1 cellular context compared by ENCODE assay signal in the genomic region with DNA sequence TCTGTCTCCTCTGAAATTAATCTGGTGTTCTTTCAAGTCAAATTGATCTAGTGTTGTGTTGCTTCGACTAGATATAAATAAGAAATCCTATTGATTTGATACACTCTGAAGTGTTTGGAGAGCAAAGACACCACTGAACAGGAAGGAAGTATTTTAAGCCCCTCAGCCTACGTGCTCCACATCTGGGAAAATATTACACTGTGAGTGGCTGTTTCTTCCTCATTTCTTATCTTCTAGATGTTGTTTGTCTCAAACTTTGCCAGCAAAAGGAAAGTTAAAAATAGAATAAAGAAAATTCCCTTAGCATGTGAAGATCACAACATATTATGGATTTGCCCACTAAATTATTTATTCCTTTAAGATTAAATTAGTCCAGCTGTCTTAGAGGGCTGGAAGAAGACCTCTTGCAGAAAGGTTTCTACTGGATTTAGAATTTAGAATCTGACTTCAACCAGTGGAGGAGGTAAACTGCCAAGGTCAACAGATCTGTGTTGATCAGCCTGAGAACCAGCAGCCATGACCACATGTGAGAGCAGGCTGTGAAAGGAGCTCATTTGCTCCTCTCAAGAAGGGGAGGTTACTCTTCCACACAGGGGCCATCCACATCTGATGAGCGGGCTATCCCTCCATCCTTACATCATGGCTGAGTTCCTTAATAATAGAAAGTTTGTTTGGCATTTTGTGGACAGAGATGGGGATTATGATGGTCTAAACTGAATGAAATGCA.
TF ChIP-seq lines count a peak whose summit lies in the region.

No MANE protein-coding gene starts in this region.

TF ChIP-seq in GM12878, 131 proteins besides CTCF, POLR2A, EP300 and RAD21 (continued from another document):
- no peak for TF ChIP-seq IRF5 (IDR thresholded peaks at IDR 0.05; ENCODE audit: borderline replicate concordance)
TF ChIP-seq in GM12878: peak in this region for 0.
